ENCODE assay signal across 8 cellular contexts in the genomic region with DNA sequence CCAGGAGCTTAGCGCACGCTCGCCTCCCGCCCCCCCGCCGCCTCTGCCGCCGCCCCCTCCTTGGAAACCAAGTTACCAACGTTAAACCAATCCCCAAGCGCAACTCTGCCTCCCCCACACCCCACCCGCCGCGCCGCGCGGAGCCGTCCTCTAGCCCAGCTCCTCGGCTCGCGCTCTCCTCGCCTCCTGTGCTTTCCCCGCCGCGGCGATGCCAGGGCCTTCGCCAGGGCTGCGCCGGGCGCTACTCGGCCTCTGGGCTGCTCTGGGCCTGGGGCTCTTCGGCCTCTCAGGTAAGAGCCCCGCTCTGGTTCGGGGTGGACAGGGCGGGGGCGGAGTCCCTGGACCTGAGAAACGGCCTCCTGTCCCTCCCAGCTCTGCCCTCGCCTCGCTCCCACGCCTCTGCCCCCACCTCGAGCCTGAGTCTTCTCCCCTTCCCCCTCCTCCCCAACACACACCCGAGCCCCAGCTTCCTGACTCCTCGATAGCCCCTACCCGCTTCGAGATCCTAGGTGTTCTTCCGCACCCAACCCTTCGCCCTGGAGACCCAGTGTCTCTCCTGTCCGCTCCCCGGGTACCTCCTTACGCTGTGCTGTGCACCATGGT. TPM values are rescaled to one million over a fixed set of nuclear protein-coding genes. Genes with fewer than 3 reads are reported as not detected.
DNase-seq lines count a peak whose midpoint lies in the region; ATAC-seq and TF ChIP-seq lines count a peak whose summit lies in the region.

A gene with protein sequence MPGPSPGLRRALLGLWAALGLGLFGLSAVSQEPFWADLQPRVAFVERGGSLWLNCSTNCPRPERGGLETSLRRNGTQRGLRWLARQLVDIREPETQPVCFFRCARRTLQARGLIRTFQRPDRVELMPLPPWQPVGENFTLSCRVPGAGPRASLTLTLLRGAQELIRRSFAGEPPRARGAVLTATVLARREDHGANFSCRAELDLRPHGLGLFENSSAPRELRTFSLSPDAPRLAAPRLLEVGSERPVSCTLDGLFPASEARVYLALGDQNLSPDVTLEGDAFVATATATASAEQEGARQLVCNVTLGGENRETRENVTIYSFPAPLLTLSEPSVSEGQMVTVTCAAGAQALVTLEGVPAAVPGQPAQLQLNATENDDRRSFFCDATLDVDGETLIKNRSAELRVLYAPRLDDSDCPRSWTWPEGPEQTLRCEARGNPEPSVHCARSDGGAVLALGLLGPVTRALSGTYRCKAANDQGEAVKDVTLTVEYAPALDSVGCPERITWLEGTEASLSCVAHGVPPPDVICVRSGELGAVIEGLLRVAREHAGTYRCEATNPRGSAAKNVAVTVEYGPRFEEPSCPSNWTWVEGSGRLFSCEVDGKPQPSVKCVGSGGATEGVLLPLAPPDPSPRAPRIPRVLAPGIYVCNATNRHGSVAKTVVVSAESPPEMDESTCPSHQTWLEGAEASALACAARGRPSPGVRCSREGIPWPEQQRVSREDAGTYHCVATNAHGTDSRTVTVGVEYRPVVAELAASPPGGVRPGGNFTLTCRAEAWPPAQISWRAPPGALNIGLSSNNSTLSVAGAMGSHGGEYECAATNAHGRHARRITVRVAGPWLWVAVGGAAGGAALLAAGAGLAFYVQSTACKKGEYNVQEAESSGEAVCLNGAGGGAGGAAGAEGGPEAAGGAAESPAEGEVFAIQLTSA (plus strand): TSS at position 117 of the 603 bp plus-strand sequence. CDS start 92 bp downstream, at position 209.

- H3K4me3 Mint-ChIP-seq in HFFc6 (peak within 1 kb of the TSS; percentile 91), WTC11 (peak within 1 kb of the TSS; percentile 82)

- no peaks in the 10 kb centered on the region; the same call in 1 of the 2 replicates for H3K9me3 Mint-ChIP-seq in HFFc6
- H3K9me3 Mint-ChIP-seq in WTC11, result no peaks in the 10 kb centered on the region

- H3K27me3 Mint-ChIP-seq in HFFc6 (ENCODE audit: insufficient read depth) (peaks cover 8% of the 10 kb centered on the region), WTC11 (ENCODE audit: low read depth) (peaks cover 89% of the 10 kb centered on the region)

- H3K36me3 Mint-ChIP-seq in HFFc6 (ENCODE audit: low read depth) (peaks cover 16% of the 10 kb centered on the region), WTC11 (no peaks in the 10 kb centered on the region; the same call in 1 of the 2 replicates)

- DNase-seq in AG20443 (ENCODE audit: low spot score) (peak; percentile 34), HFFc6 (peak; percentile 49), WTC11 (ENCODE audit: low spot score) (no peak), epithelial cell of esophagus (ENCODE audit: low read depth) (peak; percentile 57), putamen (ENCODE audit: low spot score) (peak; percentile 55), NCI-H774 (lab: John Stamatoyannopoulos, UW) (no peak), pons (ENCODE audit: low spot score) (no peak)

- H3K4me1 Mint-ChIP-seq in HFFc6 (ENCODE audit: low read depth), result peaks cover 35% of the 10 kb centered on the region
- peaks cover 38% of the 10 kb centered on the region for H3K4me1 Mint-ChIP-seq in WTC11

- POLR2A ChIA-PET in WTC11 (lab: Charles Lee), result interaction anchor here (0.8 to 2.1 kb wide), 6 partner anchors 11 to 91 kb away, joined by 3 to 10 read pairs (median 6); partner anchors contain the start of genes ICAM1, RAVER1 and TYK2

- TF ChIP-seq CTCF in HFFc6 (IDR thresholded peaks at IDR 0.05), result no peak
- no peak for TF ChIP-seq CTCF in WTC11 (IDR thresholded peaks at IDR 0.05)
- TF ChIP-seq CTCF in epithelial cell of esophagus (IDR thresholded peaks at IDR 0.05; ENCODE audit: insufficient read depth, low read depth, low read length, missing control alignments), result no peak

- ATAC-seq in WTC11 (no peak), HG03108 (IDR thresholded peaks at IDR 0.05; ENCODE audit: unreplicated experiment) (no peak)

- H3K27ac Mint-ChIP-seq in HFFc6, result peak within 1 kb of the TSS; percentile 96
- H3K27ac Mint-ChIP-seq in WTC11, result peak within 1 kb of the TSS; percentile 93

- peak within 1 kb of the TSS; percentile 53 for H3K4me3 ChIP-seq in epithelial cell of esophagus (ENCODE audit: low read length)

- CTCF ChIA-PET in WTC11 (lab: Charles Lee), result interaction anchor here (0.6 to 9.0 kb wide), 25 partner anchors 10 to 1801 kb away, joined by 3 to 180 read pairs (median 8); partner anchors contain the start of genes CDC37, DNMT1, ICAM1 and MRPL4

TF ChIP-seq in WTC11, 78 proteins besides CTCF, POLR2A, EP300 and RAD21:
- TF ChIP-seq CREM (CRISPR knock-in tag; IDR thresholded peaks at IDR 0.05), result no peak
- 0 out of 2 replicates have a peak, but pooled peaks have one; percentile 29 for TF ChIP-seq HMGXB4 (CRISPR knock-in tag; IDR thresholded peaks at IDR 0.05)
- TF ChIP-seq SMAD3 (CRISPR knock-in tag; IDR thresholded peaks at IDR 0.05; ENCODE audit: borderline replicate concordance), result no peak
- no peak for TF ChIP-seq ZNF671 (CRISPR knock-in tag; IDR thresholded peaks at IDR 0.05)
- TF ChIP-seq IRF2 (CRISPR knock-in tag; IDR thresholded peaks at IDR 0.05; ENCODE audit: borderline replicate concordance, low read depth), result no peak

RNA-seq across cellular contexts. Expression of the gene that starts here (rescaled TPM):
- total RNA-seq in HFFc6 (2021; fragmentation: NEBNext Ultra II Directional; extraction: Animal tissue kit (Norgen Biotek cat#: 25700)), result 10 to 100 TPM; 14.0 to 38.4 (median 14.4) TPM
- total RNA-seq in WTC11 (2021), result 7.3 to 8.1 TPM (median 8.0 TPM) in 3 replicates

Comparison
In these comparisons a context has a peak if more than half of its experiments do, and no peak if none do; other contexts are left out.
1. DNase-seq: peak in AG20443 (single experiment), HFFc6 (single experiment), epithelial cell of esophagus (single experiment) and putamen (single experiment); none in WTC11 (single experiment), NCI-H774 (single experiment) and pons (single experiment).